Comparison of ENCODE assay signal across 8 cellular contexts in genomic region chr1:206635080-206635982, GRCh38. TPM values are rescaled to one million over a fixed set of nuclear protein-coding genes. Genes with fewer than 3 reads are reported as not detected.
A peak's percentile ranks its signal among the peaks of the same experiment; 100 is the strongest.
DNase-seq lines count a peak whose midpoint lies in the region; ATAC-seq, FAIRE-seq and TF ChIP-seq lines count a peak whose summit lies in the region.

DYRK3 (plus strand) TSS chr1:206635536; CDS start chr1:206635704, 168 bp downstream.

- H3K4me1 Mint-ChIP-seq in T-cell, result peaks cover 11 to 21% (median 15%) of the 10 kb centered on the region in 3 donors
- peaks cover 28% of the 10 kb centered on the region for H3K4me1 Mint-ChIP-seq in type B pancreatic cell (ENCODE audit: unreplicated experiment)

- H3K9me3 ChIP-seq in heart left ventricle, result no peaks in the 10 kb centered on the region

- peak; percentile 98 for FAIRE-seq in GM12891 (lab: Jason Lieb, UNC)

- H3K27me3 Mint-ChIP-seq in T-cell, result peaks cover 3 to 11% of the 10 kb centered on the region in 2 donors
- H3K27me3 Mint-ChIP-seq in type B pancreatic cell, result peaks cover 39% of the 10 kb centered on the region

- peaks cover 0 to 16% (median 0%) of the 10 kb centered on the region in 9 donors for H3K36me3 ChIP-seq in heart left ventricle

- DNase-seq in GM12891 (ENCODE audit: insufficient read length, low spot score) (peak; percentile 81), NCI-H1436 (lab: John Stamatoyannopoulos, UW) (peak; percentile 97), T-cell (peak; percentile 67 to 89 (median 79)), heart left ventricle (peak; percentile 96 to 97 (median 97)), pons (ENCODE audit: low spot score) (peak; percentile 84), type B pancreatic cell (ENCODE audit: extremely low spot score, unreplicated experiment) (peak; percentile 95)

- peak within 1 kb of the TSS; percentile 73 to 97 (median 90) for H3K4me3 ChIP-seq in heart left ventricle

- ATAC-seq in HG02798 (IDR thresholded peaks at IDR 0.05; ENCODE audit: poor library complexity, unreplicated experiment) (peak; percentile 94), T-cell (replicated peaks in 1 of 4) (peak; percentile 95 to 96 (median 96)), heart left ventricle (peak; percentile 94 to 99 (median 98))

- intact Hi-C loops in heart left ventricle (cut with DNase I), result loop anchor here (1.0 to 10.0 kb wide), 9 partner anchors 29 to 349 kb away; partner anchors contain the start of gene FCAMR (in 1 of the 10)

- TF ChIP-seq CTCF in heart left ventricle (IDR thresholded peaks at IDR 0.05), result peak in 6 of 12 donors; percentile 9 to 41 (median 29)
- TF ChIP-seq CTCF in type B pancreatic cell (conservative IDR thresholded peaks at IDR 0.05), result no peak

- CTCF ChIA-PET in T-cell (lab: Charles Lee), result interaction anchor here (0.6 to 3.9 kb wide), 19 partner anchors 8 to 411 kb away, joined by 3 to 45 read pairs (median 4); partner anchors contain the start of genes EIF2D (in 1 of the 2) and IKBKE (in 1 of the 2)

- WGBS in adipose tissue, 3 donors, result 0 to 1% (median 0%) methylated on average over 74 to 85 of the region's 85 CpGs
- 0 to 2% (median 1%) methylated on average over 38 to 85 of the region's 85 CpGs for WGBS in heart left ventricle, 4 donors

- H3K27ac Mint-ChIP-seq in T-cell (peak within 1 kb of the TSS; percentile 34 to 81), type B pancreatic cell (peak within 1 kb of the TSS; percentile 85)

- peak; percentile 83 for TF ChIP-seq POLR2A in GM12891 (IDR thresholded peaks at IDR 0.05; ENCODE audit: low read depth, low read length)
- TF ChIP-seq POLR2A in heart left ventricle (IDR thresholded peaks at IDR 0.05), result peak; percentile 41 to 99

- H3K27me3 ChIP-seq in heart left ventricle, result no peaks in the 10 kb centered on the region

- peaks cover 0 to 54% (median 26%) of the 10 kb centered on the region in 12 donors for H3K4me1 ChIP-seq in heart left ventricle

- H3K9me3 Mint-ChIP-seq in T-cell (no peaks in the 10 kb centered on the region), type B pancreatic cell (no peaks in the 10 kb centered on the region)

- H3K36me3 Mint-ChIP-seq in T-cell (no peaks in the 10 kb centered on the region), type B pancreatic cell (no peaks in the 10 kb centered on the region)

- H3K27ac ChIP-seq in adipose tissue (ENCODE audit: low read depth, low read length) (peak within 1 kb of the TSS; percentile 55), heart left ventricle (peak within 1 kb of the TSS; percentile 19 to 95 (median 89))

- H3K4me3 Mint-ChIP-seq in T-cell (peak within 1 kb of the TSS; percentile 84 to 89 (median 85)), type B pancreatic cell (peak within 1 kb of the TSS; percentile 88)

- POLR2A ChIA-PET in T-cell (lab: Charles Lee), result interaction anchor here (0.5 to 1.4 kb wide), 7 partner anchors 21 to 168 kb away, joined by 3 to 5 read pairs (median 4); partner anchors contain the start of gene EIF2D (in 1 of the 2)

TF ChIP-seq in GM12891, 5 proteins besides CTCF, POLR2A, EP300 and RAD21:
- TF ChIP-seq POLR2AphosphoS5 (IDR thresholded peaks at IDR 0.05; ENCODE audit: low read depth, low read length) (peak; percentile 77), TAF1 (IDR thresholded peaks at IDR 0.05; ENCODE audit: low read depth, low read length) (no peak; the same call in 1 of the 2 replicates), POU2F2 (IDR thresholded peaks at IDR 0.05; ENCODE audit: low read depth, low read length) (peak; percentile 51; the same call in 1 of the 2 replicates), SPI1 (IDR thresholded peaks at IDR 0.05; ENCODE audit: low read depth, low read length) (peak; percentile 42; the same call in 1 of the 2 replicates), PAX5 (IDR thresholded peaks at IDR 0.05; ENCODE audit: insufficient read depth, low read length, severe bottlenecking) (peak; percentile 33)

RNA-seq across cellular contexts. Expression of gene DYRK3, which starts in this region (rescaled TPM):
- polyA plus RNA-seq in GM12891 (2012; ENCODE audit: low read depth, missing spikeins), result 4.6 TPM
- total RNA-seq in T-cell (1 to 10 TPM in 4 of 5 donors, under 1 TPM in 1; 0.73 to 2.0 (median 1.6) TPM), heart left ventricle (10 to 100 TPM; 11.2 to 32.5 (median 15.9) TPM), type B pancreatic cell (ENCODE audit: low replicate concordance) (1.0 and 7.2 TPM in 2 replicates)
- polyA plus RNA-seq in adipose tissue (10 to 100 TPM in 1 of 3 donors, 1 to 10 TPM in 2; 2.2 to 12.3 (median 7.6) TPM), heart left ventricle (10 to 100 TPM in 1 of 2 donors, 1 to 10 TPM in 1; 6.5 to 26.0 TPM)

Comparison
In these comparisons a context has a peak if more than half of its experiments do, and no peak if none do; other contexts are left out.
1. Peak in every context shown above with its lines: DNase-seq, ATAC-seq, H3K4me3 ChIP-seq and H3K27ac ChIP-seq.